ENCODE assay signal across 18 cellular contexts in the genomic region with DNA sequence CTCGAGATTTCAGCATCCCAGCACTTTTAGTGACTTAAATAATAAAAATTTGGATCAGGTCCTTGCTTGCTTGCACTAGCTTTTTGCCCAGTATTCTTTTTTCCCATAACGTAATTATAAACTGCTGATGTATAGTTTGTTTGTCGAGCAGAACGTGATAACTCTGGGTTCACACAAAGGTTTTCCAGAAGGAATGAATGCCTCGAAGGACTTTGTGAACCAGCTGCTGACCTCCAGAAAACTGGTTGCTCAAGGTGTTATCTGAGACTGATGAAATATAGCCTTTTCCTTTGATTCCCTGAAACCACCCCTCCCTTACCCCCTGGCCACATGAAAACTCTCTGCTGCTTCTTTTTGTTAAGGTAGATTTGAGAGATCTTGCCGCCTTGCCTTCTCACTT.
"Had no signal": no experiment of that assay in that cellular context is flagged by ENCODE, and none has a peak within 500 bp of the region (broad histone marks: within the 10 kb centered on the region; RNA-seq: fewer than 3 reads in every experiment).

No MANE protein-coding gene starts in this region.

- ATAC-seq: activated T-cell treated with anti-CD3 and anti-CD28 coated beads, Interleukin-2, amount 50 U/mL, for 72 hours; natural killer cell treated with Interleukin-12 subunit alpha and Interleukin-12 subunit beta and Interleukin-15 and Interleukin-18, amount 100 ng/mL, for 72 hours; right cardiac atrium; stimulated activated naive CD8-positive, alpha-beta T cell treated with anti-CD3 and anti-CD28 coated beads, Interleukin-15, Interleukin-2, amounts not matched to agents 100 U/mL and 50 U/mL, for 24 hours; upper lobe of right lung had no signal

- H3K4me1 Mint-ChIP-seq: activated CD4-positive, alpha-beta T cell treated with anti-CD3 and anti-CD28 coated beads, Interleukin-2, amount 10 ng/mL, durations not matched to agents 24 days and 14 days; activated naive CD8-positive, alpha-beta T cell treated with anti-CD3 and anti-CD28 coated beads, Interleukin-2, amount 10 ng/mL, durations not matched to agents 7 days and 5 days had no signal

- H3K36me3 ChIP-seq: upper lobe of right lung had no signal

- H3K36me3 Mint-ChIP-seq: activated naive CD8-positive, alpha-beta T cell treated with anti-CD3 and anti-CD28 coated beads, Interleukin-2, amount 10 ng/mL, durations not matched to agents 7 days and 5 days; natural killer cell treated with Interleukin-12 subunit alpha and Interleukin-12 subunit beta and Interleukin-15 and Interleukin-18, amount 100 ng/mL, for 72 hours had no signal

- H3K27ac Mint-ChIP-seq: activated CD4-positive, alpha-beta T cell treated with anti-CD3 and anti-CD28 coated beads, Interleukin-2, amount 10 ng/mL, durations not matched to agents 24 days and 14 days; activated naive CD8-positive, alpha-beta T cell treated with anti-CD3 and anti-CD28 coated beads, Interleukin-2, amount 10 ng/mL, durations not matched to agents 7 days and 5 days; activated T-cell treated with anti-CD3 and anti-CD28 coated beads, Interleukin-2, amount 50 U/mL, for 72 hours; natural killer cell treated with Interleukin-12 subunit alpha and Interleukin-12 subunit beta and Interleukin-15 and Interleukin-18, amount 100 ng/mL, for 72 hours had no signal

- H3K27me3 ChIP-seq: upper lobe of right lung had no signal

- H3K27me3 Mint-ChIP-seq: activated CD4-positive, alpha-beta T cell treated with anti-CD3 and anti-CD28 coated beads, Interleukin-2, amount 10 ng/mL, durations not matched to agents 24 days and 14 days; natural killer cell treated with Interleukin-12 subunit alpha and Interleukin-12 subunit beta and Interleukin-15 and Interleukin-18, amount 100 ng/mL, for 72 hours had no signal

- H3K4me3 Mint-ChIP-seq: activated CD4-positive, alpha-beta T cell treated with anti-CD3 and anti-CD28 coated beads, Interleukin-2, amount 10 ng/mL, durations not matched to agents 24 days and 14 days; activated naive CD8-positive, alpha-beta T cell treated with anti-CD3 and anti-CD28 coated beads, Interleukin-2, amount 10 ng/mL, durations not matched to agents 7 days and 5 days; activated T-cell treated with anti-CD3 and anti-CD28 coated beads, Interleukin-2, amount 50 U/mL, for 72 hours; natural killer cell treated with Interleukin-12 subunit alpha and Interleukin-12 subunit beta and Interleukin-15 and Interleukin-18, amount 100 ng/mL, for 72 hours had no signal

- DNase-seq: activated CD4-positive, alpha-beta T cell treated with anti-CD3 and anti-CD28 coated beads, Interleukin-2, amount 10 ng/mL, durations not matched to agents 24 days and 14 days; activated CD4-positive, CD25-positive, alpha-beta regulatory T cell; activated CD8-positive, alpha-beta memory T cell treated with anti-CD3 and anti-CD28 coated beads, Interleukin-2, amount 50 U/mL, for 48 hours; activated gamma-delta T cell treated with Interleukin-2 at 50 U/mL for 16 hours; activated naive CD8-positive, alpha-beta T cell treated with anti-CD3 and anti-CD28 coated beads, Interleukin-2, amount 10 ng/mL, durations not matched to agents 7 days and 5 days; activated T-cell treated with anti-CD3 and anti-CD28 coated beads, Interleukin-2, amount 50 U/mL, for 72 hours; anterior cingulate cortex; hippocampal formation; kidney glomerular epithelial cell; mesendoderm; nucleus accumbens; posterior cingulate gyrus; right cardiac atrium; stimulated activated CD4-positive, alpha-beta T cell treated with anti-CD3 and anti-CD28 coated beads, Interleukin-4, amount 100 ng/mL, for 24 hours; stimulated activated naive CD8-positive, alpha-beta T cell treated with anti-CD3 and anti-CD28 coated beads, Interleukin-15, Interleukin-2, amounts not matched to agents 100 U/mL and 50 U/mL, for 24 hours; upper lobe of right lung had no signal

- H3K9me3 Mint-ChIP-seq: activated CD4-positive, alpha-beta T cell treated with anti-CD3 and anti-CD28 coated beads, Interleukin-2, amount 10 ng/mL, durations not matched to agents 24 days and 14 days; activated naive CD8-positive, alpha-beta T cell treated with anti-CD3 and anti-CD28 coated beads, Interleukin-2, amount 10 ng/mL, durations not matched to agents 7 days and 5 days; activated T-cell treated with anti-CD3 and anti-CD28 coated beads, Interleukin-2, amount 50 U/mL, for 72 hours; natural killer cell treated with Interleukin-12 subunit alpha and Interleukin-12 subunit beta and Interleukin-15 and Interleukin-18, amount 100 ng/mL, for 72 hours had no signal

- H3K4me1 ChIP-seq: upper lobe of right lung had no signal

- H3K9me3 ChIP-seq: upper lobe of right lung had no signal

- H3K27ac ChIP-seq: skin epidermis, upper lobe of right lung had no signal

- H3K4me3 ChIP-seq: skin epidermis, upper lobe of right lung had no signal
